Comparison of ENCODE assay signal across 26 cellular contexts in the genomic region with DNA sequence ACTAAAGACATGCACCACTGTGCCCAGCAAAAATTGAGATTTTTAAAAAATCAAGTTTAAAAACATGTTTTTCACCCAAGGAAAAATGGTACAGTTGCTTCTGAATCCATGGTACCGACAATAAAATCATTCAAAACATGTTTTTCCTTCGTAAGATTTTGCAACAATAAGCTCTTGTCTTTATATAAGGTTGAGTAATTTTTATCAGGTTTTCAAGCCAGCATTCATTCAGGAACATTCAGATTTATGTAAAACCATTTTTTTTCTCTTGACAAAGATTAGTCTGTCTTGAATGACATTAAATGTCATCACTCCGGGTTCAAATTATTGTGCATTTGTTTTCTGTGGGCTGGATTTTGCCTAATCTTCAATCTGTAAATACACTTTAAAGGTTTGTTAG.
"Had no signal": no experiment of that assay in that cellular context is flagged by ENCODE, and none has a peak within 500 bp of the region (broad histone marks: within the 10 kb centered on the region; RNA-seq: fewer than 3 reads in every experiment).

No MANE protein-coding gene starts in this region.

- H3K4me3 ChIP-seq: MG63, SJSA1 had no signal

- H3K9me3 ChIP-seq: MG63, SJSA1 had no signal

- H3K27me3 ChIP-seq: MG63, SJSA1 had no signal

- ATAC-seq: HepG2, Panc1, PC-3, T-cell had no signal

- DNase-seq: IMR-90; Karpas-422; KG1; MG63; NCI-H1105; NCI-H1417; NCI-H1436 treated with DMSO at 0.1 percent for 48 hours; NCI-H1694; NCI-H187 treated with DMSO at 0.1 percent for 48 hours; NCI-H2029 treated with DMSO at 0.1 percent for 48 hours; NCI-H2171 treated with DMSO at 0.1 percent for 48 hours; NCI-H345; NCI-H446 treated with DMSO at 0.1 percent for 48 hours; NCI-H510A treated with DMSO at 0.1 percent for 48 hours; NCI-H69; NCI-H774; NK-92 treated with Interleukin-12 subunit alpha and Interleukin-12 subunit beta, amount 100 ng/mL, for 24 hours; PC-3; Right ventricle myocardium superior; SIG-M5; SK-N-SH; SW 1271; T-cell had no signal

- H3K27ac ChIP-seq: SJSA1 had no signal

- H3K4me1 ChIP-seq: SJSA1 had no signal

- H3K36me3 ChIP-seq: MG63, SJSA1 had no signal
